Comparison of ENCODE assay signal across 1 cellular context in the genomic region with DNA sequence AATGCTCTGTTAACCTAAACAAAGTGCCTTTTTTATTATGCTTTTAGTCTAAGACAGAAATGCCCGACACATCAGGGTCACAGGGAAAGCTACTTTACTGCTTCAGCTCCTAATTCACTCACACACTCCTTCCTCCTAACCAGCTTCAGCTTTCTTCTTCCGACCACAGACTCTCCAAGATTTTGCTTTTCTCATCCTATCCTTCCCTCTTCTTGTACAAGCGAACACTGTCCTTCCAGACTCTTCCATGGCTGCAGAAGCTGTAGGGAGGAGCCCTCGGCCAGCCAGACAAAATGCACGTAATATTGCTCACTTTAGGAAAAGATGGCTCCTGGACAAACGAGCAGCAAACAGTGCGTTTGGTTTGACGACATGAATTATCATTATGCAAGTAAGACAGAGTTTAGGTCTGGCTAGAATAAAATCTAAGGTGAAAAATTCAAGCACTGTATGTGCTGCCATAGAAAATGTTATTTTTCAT.
TF ChIP-seq lines count a peak whose summit lies in the region.

No MANE protein-coding gene starts in this region.

TF ChIP-seq in K562, 482 proteins besides CTCF, POLR2A, EP300 and RAD21 (continued from another document and continues in another):
- TF ChIP-seq, protein P1, sequence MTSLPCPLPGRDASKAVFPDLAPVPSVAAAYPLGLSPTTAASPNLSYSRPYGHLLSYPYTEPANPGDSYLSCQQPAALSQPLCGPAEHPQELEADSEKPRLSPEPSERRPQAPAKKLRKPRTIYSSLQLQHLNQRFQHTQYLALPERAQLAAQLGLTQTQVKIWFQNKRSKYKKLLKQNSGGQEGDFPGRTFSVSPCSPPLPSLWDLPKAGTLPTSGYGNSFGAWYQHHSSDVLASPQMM (CRISPR knock-in tag; IDR thresholded peaks at IDR 0.05), result no peak
- TF ChIP-seq ELF2 (CRISPR knock-in tag; IDR thresholded peaks at IDR 0.05), result no peak
- no peak for TF ChIP-seq ZBED1 (IDR thresholded peaks at IDR 0.05)
- TF ChIP-seq, protein P2, sequence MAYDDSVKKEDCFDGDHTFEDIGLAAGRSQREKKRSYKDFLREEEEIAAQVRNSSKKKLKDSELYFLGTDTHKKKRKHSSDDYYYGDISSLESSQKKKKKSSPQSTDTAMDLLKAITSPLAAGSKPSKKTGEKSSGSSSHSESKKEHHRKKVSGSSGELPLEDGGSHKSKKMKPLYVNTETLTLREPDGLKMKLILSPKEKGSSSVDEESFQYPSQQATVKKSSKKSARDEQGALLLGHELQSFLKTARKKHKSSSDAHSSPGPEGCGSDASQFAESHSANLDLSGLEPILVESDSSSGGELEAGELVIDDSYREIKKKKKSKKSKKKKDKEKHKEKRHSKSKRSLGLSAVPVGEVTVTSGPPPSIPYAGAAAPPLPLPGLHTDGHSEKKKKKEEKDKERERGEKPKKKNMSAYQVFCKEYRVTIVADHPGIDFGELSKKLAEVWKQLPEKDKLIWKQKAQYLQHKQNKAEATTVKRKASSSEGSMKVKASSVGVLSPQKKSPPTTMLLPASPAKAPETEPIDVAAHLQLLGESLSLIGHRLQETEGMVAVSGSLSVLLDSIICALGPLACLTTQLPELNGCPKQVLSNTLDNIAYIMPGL (CRISPR knock-in tag; IDR thresholded peaks at IDR 0.05), result peak; percentile 33; the same call in 1 of the 2 replicates
- peak; percentile 63; the same call in 1 of the 2 replicates for TF ChIP-seq ZNF75A (CRISPR knock-in tag; IDR thresholded peaks at IDR 0.05)
- TF ChIP-seq ZNF175 (CRISPR knock-in tag; IDR thresholded peaks at IDR 0.05; ENCODE audit: low read depth), result 0 out of 2 replicates have a peak, but pooled peaks have one; percentile 12
- TF ChIP-seq HIVEP1 (CRISPR knock-in tag; IDR thresholded peaks at IDR 0.05), result peak; percentile 59; the same call in 1 of the 2 replicates
- TF ChIP-seq, protein P3, sequence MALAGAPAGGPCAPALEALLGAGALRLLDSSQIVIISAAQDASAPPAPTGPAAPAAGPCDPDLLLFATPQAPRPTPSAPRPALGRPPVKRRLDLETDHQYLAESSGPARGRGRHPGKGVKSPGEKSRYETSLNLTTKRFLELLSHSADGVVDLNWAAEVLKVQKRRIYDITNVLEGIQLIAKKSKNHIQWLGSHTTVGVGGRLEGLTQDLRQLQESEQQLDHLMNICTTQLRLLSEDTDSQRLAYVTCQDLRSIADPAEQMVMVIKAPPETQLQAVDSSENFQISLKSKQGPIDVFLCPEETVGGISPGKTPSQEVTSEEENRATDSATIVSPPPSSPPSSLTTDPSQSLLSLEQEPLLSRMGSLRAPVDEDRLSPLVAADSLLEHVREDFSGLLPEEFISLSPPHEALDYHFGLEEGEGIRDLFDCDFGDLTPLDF (CRISPR knock-in tag; IDR thresholded peaks at IDR 0.05), result peak; percentile 60; the same call in 1 of the 2 replicates
- TF ChIP-seq MTF1 (CRISPR knock-in tag; IDR thresholded peaks at IDR 0.05; ENCODE audit: borderline replicate concordance), result peak; percentile 45; the same call in 1 of the 2 replicates
- TF ChIP-seq ZNF644 (tag; IDR thresholded peaks at IDR 0.05; ENCODE audit: low read depth), result no peak
- TF ChIP-seq, protein P4, sequence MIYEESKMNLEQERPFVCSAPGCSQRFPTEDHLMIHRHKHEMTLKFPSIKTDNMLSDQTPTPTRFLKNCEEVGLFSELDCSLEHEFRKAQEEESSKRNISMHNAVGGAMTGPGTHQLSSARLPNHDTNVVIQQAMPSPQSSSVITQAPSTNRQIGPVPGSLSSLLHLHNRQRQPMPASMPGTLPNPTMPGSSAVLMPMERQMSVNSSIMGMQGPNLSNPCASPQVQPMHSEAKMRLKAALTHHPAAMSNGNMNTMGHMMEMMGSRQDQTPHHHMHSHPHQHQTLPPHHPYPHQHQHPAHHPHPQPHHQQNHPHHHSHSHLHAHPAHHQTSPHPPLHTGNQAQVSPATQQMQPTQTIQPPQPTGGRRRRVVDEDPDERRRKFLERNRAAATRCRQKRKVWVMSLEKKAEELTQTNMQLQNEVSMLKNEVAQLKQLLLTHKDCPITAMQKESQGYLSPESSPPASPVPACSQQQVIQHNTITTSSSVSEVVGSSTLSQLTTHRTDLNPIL (CRISPR knock-in tag; IDR thresholded peaks at IDR 0.05), result 0 out of 2 replicates have a peak, but pooled peaks have one; percentile 40
- no peak for TF ChIP-seq CHCHD3 (CRISPR knock-in tag; IDR thresholded peaks at IDR 0.05)
- no peak for TF ChIP-seq RNF2 (IDR thresholded peaks at IDR 0.05)
- no peak for TF ChIP-seq IFI16 (CRISPR knock-in tag; IDR thresholded peaks at IDR 0.05)
- no peak; the same call in 1 of the 2 replicates for TF ChIP-seq LARP7 (IDR thresholded peaks at IDR 0.05)
- no peak for TF ChIP-seq STAT5A (IDR thresholded peaks at IDR 0.05; ENCODE audit: borderline replicate concordance, low read length)
- TF ChIP-seq ZNF77 (CRISPR knock-in tag; IDR thresholded peaks at IDR 0.05), result no peak
- TF ChIP-seq, protein P5, sequence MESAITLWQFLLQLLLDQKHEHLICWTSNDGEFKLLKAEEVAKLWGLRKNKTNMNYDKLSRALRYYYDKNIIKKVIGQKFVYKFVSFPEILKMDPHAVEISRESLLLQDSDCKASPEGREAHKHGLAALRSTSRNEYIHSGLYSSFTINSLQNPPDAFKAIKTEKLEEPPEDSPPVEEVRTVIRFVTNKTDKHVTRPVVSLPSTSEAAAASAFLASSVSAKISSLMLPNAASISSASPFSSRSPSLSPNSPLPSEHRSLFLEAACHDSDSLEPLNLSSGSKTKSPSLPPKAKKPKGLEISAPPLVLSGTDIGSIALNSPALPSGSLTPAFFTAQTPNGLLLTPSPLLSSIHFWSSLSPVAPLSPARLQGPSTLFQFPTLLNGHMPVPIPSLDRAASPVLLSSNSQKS (CRISPR knock-in tag; IDR thresholded peaks at IDR 0.05), result no peak
- TF ChIP-seq PHB (CRISPR knock-in tag; IDR thresholded peaks at IDR 0.05), result no peak
- TF ChIP-seq MYBL2 (IDR thresholded peaks at IDR 0.05; ENCODE audit: low read depth), result no peak
- TF ChIP-seq MYBL2 (CRISPR knock-in tag; IDR thresholded peaks at IDR 0.05; ENCODE audit: borderline replicate concordance), result no peak
- TF ChIP-seq NR1H2 (CRISPR knock-in tag; IDR thresholded peaks at IDR 0.05), result no peak
- no peak for TF ChIP-seq SRSF9 (IDR thresholded peaks at IDR 0.05; ENCODE audit: borderline replicate concordance, low read depth, low read length)
- TF ChIP-seq ZNF785 (CRISPR knock-in tag; IDR thresholded peaks at IDR 0.05), result no peak
- TF ChIP-seq ZC3H8 (IDR thresholded peaks at IDR 0.05), result no peak
- no peak for TF ChIP-seq ZNF146 (CRISPR knock-in tag; IDR thresholded peaks at IDR 0.05; ENCODE audit: unreplicated experiment)
- TF ChIP-seq PYGO2 (tag; IDR thresholded peaks at IDR 0.05), result peak; percentile 73
- peak; percentile 79; the same call in 1 of the 2 replicates for TF ChIP-seq ZNF830 (CRISPR knock-in tag; IDR thresholded peaks at IDR 0.05)
- TF ChIP-seq, protein P6, sequence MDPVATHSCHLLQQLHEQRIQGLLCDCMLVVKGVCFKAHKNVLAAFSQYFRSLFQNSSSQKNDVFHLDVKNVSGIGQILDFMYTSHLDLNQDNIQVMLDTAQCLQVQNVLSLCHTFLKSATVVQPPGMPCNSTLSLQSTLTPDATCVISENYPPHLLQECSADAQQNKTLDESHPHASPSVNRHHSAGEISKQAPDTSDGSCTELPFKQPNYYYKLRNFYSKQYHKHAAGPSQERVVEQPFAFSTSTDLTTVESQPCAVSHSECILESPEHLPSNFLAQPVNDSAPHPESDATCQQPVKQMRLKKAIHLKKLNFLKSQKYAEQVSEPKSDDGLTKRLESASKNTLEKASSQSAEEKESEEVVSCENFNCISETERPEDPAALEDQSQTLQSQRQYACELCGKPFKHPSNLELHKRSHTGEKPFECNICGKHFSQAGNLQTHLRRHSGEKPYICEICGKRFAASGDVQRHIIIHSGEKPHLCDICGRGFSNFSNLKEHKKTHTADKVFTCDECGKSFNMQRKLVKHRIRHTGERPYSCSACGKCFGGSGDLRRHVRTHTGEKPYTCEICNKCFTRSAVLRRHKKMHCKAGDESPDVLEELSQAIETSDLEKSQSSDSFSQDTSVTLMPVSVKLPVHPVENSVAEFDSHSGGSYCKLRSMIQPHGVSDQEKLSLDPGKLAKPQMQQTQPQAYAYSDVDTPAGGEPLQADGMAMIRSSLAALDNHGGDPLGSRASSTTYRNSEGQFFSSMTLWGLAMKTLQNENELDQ (CRISPR knock-in tag; IDR thresholded peaks at IDR 0.05; ENCODE audit: borderline replicate concordance), result no peak
- no peak for TF ChIP-seq RBBP5 (IDR thresholded peaks at IDR 0.05; ENCODE audit: borderline replicate concordance, insufficient read depth, low read length, poor library complexity, severe bottlenecking)
- TF ChIP-seq ZNF583 (CRISPR knock-in tag; IDR thresholded peaks at IDR 0.05), result peak; percentile 85; the same call in 1 of the 2 replicates
- TF ChIP-seq, protein P7, sequence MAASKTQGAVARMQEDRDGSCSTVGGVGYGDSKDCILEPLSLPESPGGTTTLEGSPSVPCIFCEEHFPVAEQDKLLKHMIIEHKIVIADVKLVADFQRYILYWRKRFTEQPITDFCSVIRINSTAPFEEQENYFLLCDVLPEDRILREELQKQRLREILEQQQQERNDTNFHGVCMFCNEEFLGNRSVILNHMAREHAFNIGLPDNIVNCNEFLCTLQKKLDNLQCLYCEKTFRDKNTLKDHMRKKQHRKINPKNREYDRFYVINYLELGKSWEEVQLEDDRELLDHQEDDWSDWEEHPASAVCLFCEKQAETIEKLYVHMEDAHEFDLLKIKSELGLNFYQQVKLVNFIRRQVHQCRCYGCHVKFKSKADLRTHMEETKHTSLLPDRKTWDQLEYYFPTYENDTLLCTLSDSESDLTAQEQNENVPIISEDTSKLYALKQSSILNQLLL (CRISPR knock-in tag; IDR thresholded peaks at IDR 0.05; ENCODE audit: borderline replicate concordance), result no peak
- TF ChIP-seq TSC22D4 (tag; IDR thresholded peaks at IDR 0.05), result no peak
- TF ChIP-seq, protein P8, sequence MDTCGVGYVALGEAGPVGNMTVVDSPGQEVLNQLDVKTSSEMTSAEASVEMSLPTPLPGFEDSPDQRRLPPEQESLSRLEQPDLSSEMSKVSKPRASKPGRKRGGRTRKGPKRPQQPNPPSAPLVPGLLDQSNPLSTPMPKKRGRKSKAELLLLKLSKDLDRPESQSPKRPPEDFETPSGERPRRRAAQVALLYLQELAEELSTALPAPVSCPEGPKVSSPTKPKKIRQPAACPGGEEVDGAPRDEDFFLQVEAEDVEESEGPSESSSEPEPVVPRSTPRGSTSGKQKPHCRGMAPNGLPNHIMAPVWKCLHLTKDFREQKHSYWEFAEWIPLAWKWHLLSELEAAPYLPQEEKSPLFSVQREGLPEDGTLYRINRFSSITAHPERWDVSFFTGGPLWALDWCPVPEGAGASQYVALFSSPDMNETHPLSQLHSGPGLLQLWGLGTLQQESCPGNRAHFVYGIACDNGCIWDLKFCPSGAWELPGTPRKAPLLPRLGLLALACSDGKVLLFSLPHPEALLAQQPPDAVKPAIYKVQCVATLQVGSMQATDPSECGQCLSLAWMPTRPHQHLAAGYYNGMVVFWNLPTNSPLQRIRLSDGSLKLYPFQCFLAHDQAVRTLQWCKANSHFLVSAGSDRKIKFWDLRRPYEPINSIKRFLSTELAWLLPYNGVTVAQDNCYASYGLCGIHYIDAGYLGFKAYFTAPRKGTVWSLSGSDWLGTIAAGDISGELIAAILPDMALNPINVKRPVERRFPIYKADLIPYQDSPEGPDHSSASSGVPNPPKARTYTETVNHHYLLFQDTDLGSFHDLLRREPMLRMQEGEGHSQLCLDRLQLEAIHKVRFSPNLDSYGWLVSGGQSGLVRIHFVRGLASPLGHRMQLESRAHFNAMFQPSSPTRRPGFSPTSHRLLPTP (IDR thresholded peaks at IDR 0.05; ENCODE audit: borderline replicate concordance, extremely low read depth, insufficient read length), result no peak
- TF ChIP-seq DMBX1 (CRISPR knock-in tag; IDR thresholded peaks at IDR 0.05; ENCODE audit: borderline replicate concordance), result peak; percentile 77; the same call in 1 of the 2 replicates
- TF ChIP-seq ZSCAN29 (IDR thresholded peaks at IDR 0.05), result no peak
- TF ChIP-seq LEF1 (IDR thresholded peaks at IDR 0.05), result no peak
- peak; percentile 84; the same call in 1 of the 2 replicates for TF ChIP-seq KLF6 (CRISPR knock-in tag; IDR thresholded peaks at IDR 0.05; ENCODE audit: borderline replicate concordance)
- TF ChIP-seq, protein P9, sequence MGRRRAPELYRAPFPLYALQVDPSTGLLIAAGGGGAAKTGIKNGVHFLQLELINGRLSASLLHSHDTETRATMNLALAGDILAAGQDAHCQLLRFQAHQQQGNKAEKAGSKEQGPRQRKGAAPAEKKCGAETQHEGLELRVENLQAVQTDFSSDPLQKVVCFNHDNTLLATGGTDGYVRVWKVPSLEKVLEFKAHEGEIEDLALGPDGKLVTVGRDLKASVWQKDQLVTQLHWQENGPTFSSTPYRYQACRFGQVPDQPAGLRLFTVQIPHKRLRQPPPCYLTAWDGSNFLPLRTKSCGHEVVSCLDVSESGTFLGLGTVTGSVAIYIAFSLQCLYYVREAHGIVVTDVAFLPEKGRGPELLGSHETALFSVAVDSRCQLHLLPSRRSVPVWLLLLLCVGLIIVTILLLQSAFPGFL (CRISPR knock-in tag; IDR thresholded peaks at IDR 0.05), result no peak
- no peak; the same call in 1 of the 2 replicates for TF ChIP-seq ETV1 (tag; conservative IDR thresholded peaks at IDR 0.05; ENCODE audit: low read depth)
- 0 out of 2 replicates have a peak, but pooled peaks have one; percentile 18 for TF ChIP-seq ZFP1 (CRISPR knock-in tag; IDR thresholded peaks at IDR 0.05)
- TF ChIP-seq, protein P10, sequence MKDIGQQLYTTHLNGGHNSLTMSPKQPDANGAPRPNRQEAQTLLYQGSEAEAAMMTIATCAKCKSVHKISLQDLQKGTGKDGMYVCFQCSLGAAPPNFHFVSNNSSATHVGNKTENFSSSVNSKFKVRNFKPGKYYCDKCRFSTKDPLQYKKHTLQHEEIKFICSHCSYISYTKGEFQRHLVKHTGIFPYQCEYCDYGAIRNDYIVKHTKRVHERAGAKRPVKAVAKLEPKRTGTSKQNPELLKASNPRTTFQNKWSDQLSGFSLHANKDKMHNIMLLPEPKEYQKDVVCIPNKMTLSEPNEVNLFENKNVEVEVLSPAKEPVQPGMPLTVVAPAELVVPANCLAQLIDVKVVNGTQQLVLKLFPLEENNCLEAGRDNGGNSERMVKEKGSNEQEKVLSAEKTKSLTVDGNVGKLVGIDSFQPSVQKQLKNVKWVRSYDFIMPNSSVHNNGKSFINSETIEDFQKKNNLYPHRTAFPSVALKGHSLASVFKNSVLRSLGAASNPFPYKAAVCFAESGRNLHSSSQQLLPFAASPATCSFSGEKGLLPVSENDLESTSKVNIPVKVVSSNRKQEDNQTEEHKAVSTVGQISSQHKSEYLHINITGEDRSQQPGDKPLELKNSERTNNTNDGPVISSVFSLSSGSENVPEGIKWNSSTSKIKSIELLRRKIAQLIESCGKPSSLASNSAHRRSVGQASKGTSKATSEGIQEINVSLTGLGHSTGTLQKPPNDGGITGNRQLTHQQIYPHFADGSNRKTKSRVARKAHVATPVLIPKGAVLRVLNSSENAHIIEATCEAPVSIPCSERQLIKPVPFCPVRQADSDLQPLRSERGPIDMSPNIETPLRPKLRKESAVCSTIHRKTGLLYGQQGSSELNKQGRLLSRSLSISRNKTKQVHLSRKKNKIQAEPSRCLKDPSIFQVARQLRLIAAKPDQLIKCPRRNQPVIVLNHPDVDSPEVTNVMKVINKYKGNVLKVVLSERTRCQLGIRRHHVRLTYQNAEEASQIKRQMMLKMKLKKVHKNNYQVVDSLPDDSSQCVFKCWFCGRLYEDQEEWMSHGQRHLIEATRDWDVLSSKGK (CRISPR knock-in tag; IDR thresholded peaks at IDR 0.05), result no peak
